ENCODE assay signal across 24 cellular contexts in the genomic region with DNA sequence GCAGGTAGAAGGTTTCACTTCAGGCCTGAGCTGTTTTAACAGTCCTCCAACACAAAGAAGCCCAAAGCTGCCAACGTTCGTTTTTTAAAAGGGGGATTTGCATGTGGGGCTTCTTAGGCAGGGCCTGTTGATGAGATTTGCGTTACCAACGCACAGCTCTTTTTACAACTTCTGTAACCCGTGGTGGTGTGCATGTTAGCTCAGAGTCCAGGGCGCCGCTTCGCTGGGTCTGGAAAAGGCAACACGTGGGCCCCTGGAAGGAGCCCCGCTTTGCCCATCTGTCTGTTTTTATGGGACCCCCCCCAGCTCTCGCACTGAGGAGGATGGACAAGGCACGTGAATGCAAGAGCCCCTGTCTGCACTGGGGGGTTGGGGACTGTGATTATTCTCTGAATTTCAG.
DNase-seq lines count a peak whose midpoint lies in the region; ATAC-seq and TF ChIP-seq lines count a peak whose summit lies in the region.
"Had no signal": no experiment of that assay in that cellular context is flagged by ENCODE, and none has a peak within 500 bp of the region (broad histone marks: within the 10 kb centered on the region; RNA-seq: fewer than 3 reads in every experiment).

No MANE protein-coding gene starts in this region.

- H3K4me1 ChIP-seq in lower lobe of right lung, result peaks cover 28% of the 10 kb centered on the region
- H3K4me1 ChIP-seq: prostate gland had no signal

- H3K36me3 ChIP-seq in WERI-Rb-1 (peaks cover 76% of the 10 kb centered on the region), lower lobe of right lung (peaks cover 67% of the 10 kb centered on the region)
- H3K36me3 ChIP-seq: MG63, prostate gland had no signal

- TF ChIP-seq CTCF in WERI-Rb-1 (IDR thresholded peaks at IDR 0.05; ENCODE audit: low read depth, low read length) (no peak), lower lobe of right lung (IDR thresholded peaks at IDR 0.05) (no peak)

- no peaks in the 10 kb centered on the region for H3K4me1 Mint-ChIP-seq in stimulated activated effector memory CD8-positive, alpha-beta T cell treated with anti-CD3 and anti-CD28 coated beads, Interleukin-12 subunit alpha, Interleukin-12 subunit beta, amount 100 ng/mL, for 72 hours
- H3K4me1 Mint-ChIP-seq: activated CD4-positive, alpha-beta T cell treated with anti-CD3 and anti-CD28 coated beads, Interleukin-2, amount 10 ng/mL, durations not matched to agents 24 days and 14 days had no signal

- no peak for ATAC-seq in lower lobe of right lung
- no peak for ATAC-seq in stimulated activated effector memory CD8-positive, alpha-beta T cell treated with anti-CD3 and anti-CD28 coated beads, Interleukin-12 subunit alpha, Interleukin-12 subunit beta, amount 100 ng/mL, for 72 hours
- ATAC-seq: K562, SK-N-SH treated with all-trans-retinoic acid at 6 μM for 48 hours had no signal

- peak overlapping the region; percentile 60 for H3K27ac Mint-ChIP-seq in stimulated activated effector memory CD8-positive, alpha-beta T cell treated with anti-CD3 and anti-CD28 coated beads, Interleukin-12 subunit alpha, Interleukin-12 subunit beta, amount 100 ng/mL, for 72 hours
- H3K27ac Mint-ChIP-seq: activated CD4-positive, alpha-beta T cell treated with anti-CD3 and anti-CD28 coated beads, Interleukin-2, amount 10 ng/mL, durations not matched to agents 24 days and 14 days; activated naive CD4-positive, alpha-beta T cell treated with anti-CD3 and anti-CD28 coated beads for 36 hours; type B pancreatic cell had no signal

- H3K4me3 Mint-ChIP-seq in stimulated activated effector memory CD8-positive, alpha-beta T cell treated with anti-CD3 and anti-CD28 coated beads, Interleukin-12 subunit alpha, Interleukin-12 subunit beta, amount 100 ng/mL, for 72 hours, result no peak overlapping the region
- H3K4me3 Mint-ChIP-seq: activated CD4-positive, alpha-beta T cell treated with anti-CD3 and anti-CD28 coated beads, Interleukin-2, amount 10 ng/mL, durations not matched to agents 24 days and 14 days; activated naive CD4-positive, alpha-beta T cell treated with anti-CD3 and anti-CD28 coated beads for 36 hours; brain; type B pancreatic cell had no signal

- peaks cover 73% of the 10 kb centered on the region for H3K36me3 Mint-ChIP-seq in stimulated activated effector memory CD8-positive, alpha-beta T cell treated with anti-CD3 and anti-CD28 coated beads, Interleukin-12 subunit alpha, Interleukin-12 subunit beta, amount 100 ng/mL, for 72 hours

- no peaks in the 10 kb centered on the region for H3K9me3 Mint-ChIP-seq in stimulated activated effector memory CD8-positive, alpha-beta T cell treated with anti-CD3 and anti-CD28 coated beads, Interleukin-12 subunit alpha, Interleukin-12 subunit beta, amount 100 ng/mL, for 72 hours
- H3K9me3 Mint-ChIP-seq: activated CD4-positive, alpha-beta T cell treated with anti-CD3 and anti-CD28 coated beads, Interleukin-2, amount 10 ng/mL, durations not matched to agents 24 days and 14 days; activated naive CD4-positive, alpha-beta T cell treated with anti-CD3 and anti-CD28 coated beads for 36 hours; brain; type B pancreatic cell had no signal

- H3K9me3 ChIP-seq in WERI-Rb-1 (ENCODE audit: severe bottlenecking) (no peaks in the 10 kb centered on the region), lower lobe of right lung (no peaks in the 10 kb centered on the region)
- H3K9me3 ChIP-seq: Caco-2, MG63, neutrophil, prostate gland had no signal

- H3K4me3 ChIP-seq in WERI-Rb-1 (ENCODE audit: low read depth, low read length) (no peak overlapping the region), lower lobe of right lung (peak overlapping the region; percentile 24)
- H3K4me3 ChIP-seq: K562, MG63, prostate gland had no signal

- H3K27me3 ChIP-seq in WERI-Rb-1 (ENCODE audit: insufficient read depth, low read depth, severe bottlenecking), result no peaks in the 10 kb centered on the region
- H3K27me3 ChIP-seq in lower lobe of right lung (ENCODE audit: low read depth), result no peaks in the 10 kb centered on the region
- H3K27me3 ChIP-seq: MG63, neutrophil had no signal

- H3K27ac ChIP-seq in WERI-Rb-1 (peak overlapping the region; percentile 24; the same call in 1 of the 2 replicates), lower lobe of right lung (peak overlapping the region; percentile 67)
- H3K27ac ChIP-seq: C4-2B, neutrophil, prostate gland had no signal

- intact Hi-C loops in lower lobe of right lung (cut with DNase I), result no loop called here

- DNase-seq in NCI-H526 (lab: John Stamatoyannopoulos, UW), result peak; percentile 81 to 89
- DNase-seq in WERI-Rb-1, result no peak
- no peak for DNase-seq in lower lobe of right lung
- DNase-seq in stimulated activated effector memory CD8-positive, alpha-beta T cell treated with anti-CD3 and anti-CD28 coated beads, Interleukin-12 subunit alpha, Interleukin-12 subunit beta, amount 100 ng/mL, for 72 hours (ENCODE audit: low spot score in 2 of 2), result no peak
- DNase-seq in middle frontal gyrus (ENCODE audit: extremely low spot score, low spot score), result no peak
- DNase-seq in NCI-H187 treated with DMSO at 0.1 percent for 48 hours (lab: John Stamatoyannopoulos, UW), result no peak
- no peak for DNase-seq in islet precursor cell
- DNase-seq: activated CD4-positive, alpha-beta T cell treated with anti-CD3 and anti-CD28 coated beads, Interleukin-2, amount 10 ng/mL, durations not matched to agents 24 days and 14 days; activated naive CD4-positive, alpha-beta T cell treated with anti-CD3 and anti-CD28 coated beads for 36 hours; Caco-2; MG63; NCI-H1417; NCI-H2081 treated with DMSO at 0.1 percent for 48 hours; NCI-H345; NCI-H82; small intestine; stimulated activated CD4-positive, alpha-beta T cell treated with anti-CD3 and anti-CD28 coated beads, Interleukin-2, amount 100 ng/mL, for 24 hours had no signal

Comparison
In these comparisons a context has a peak if more than half of its experiments do, and no peak if none do; other contexts are left out.
1. DNase-seq: peak in NCI-H526 (2 of 2); none in WERI-Rb-1 (single experiment), lower lobe of right lung (single experiment), stimulated activated effector memory CD8-positive, alpha-beta T cell treated with anti-CD3 and anti-CD28 coated beads, Interleukin-12 subunit alpha, Interleukin-12 subunit beta, amount 100 ng/mL, for 72 hours (0 of 2), middle frontal gyrus (single experiment), NCI-H187 treated with DMSO at 0.1 percent for 48 hours (single experiment) and islet precursor cell (single experiment).